23 cellular contexts compared by ENCODE assay signal in genomic region chr6:168557512-168557911, GRCh38.
DNase-seq lines count a peak whose midpoint lies in the region; ATAC-seq, FAIRE-seq and TF ChIP-seq lines count a peak whose summit lies in the region.
"Had no signal": no experiment of that assay in that cellular context is flagged by ENCODE, and none has a peak within 500 bp of the region (broad histone marks: within the 10 kb centered on the region; RNA-seq: fewer than 3 reads in every experiment).

No MANE protein-coding gene starts in this region.

- H3K4me3 ChIP-seq in HEK293 (ENCODE audit: low read depth, low read length) (no peak overlapping the region), K562 (no peak overlapping the region), uterus (no peak overlapping the region), heart left ventricle (no peak overlapping the region)
- H3K4me3 ChIP-seq: A549; BLaER1 treated with 17β-estradiol and CSF1 and Interleukin-3, amounts not matched to agents 10 nM and 100 nM; GM23338 had no signal

- no peak for ATAC-seq in K562
- ATAC-seq in heart left ventricle, result no peak
- no peak for ATAC-seq in HG03159 (IDR thresholded peaks at IDR 0.05; ENCODE audit: unreplicated experiment)
- ATAC-seq: A549, GM23338, HCT116 had no signal

- H2AFZ ChIP-seq in K562 (ENCODE audit: low read depth, low read length), result no peak overlapping the region
- H2AFZ ChIP-seq: GM23338 had no signal

- FAIRE-seq in K562 (lab: Jason Lieb, UNC), result peak; percentile 69
- FAIRE-seq: A549, G401.6, GM19239 had no signal

- peaks cover 2 to 25% of the 10 kb centered on the region in 2 experiments; a peak in 3 of 5 replicates for H3K27me3 ChIP-seq in K562 (ENCODE audit: control insufficient read depth in 2 of 2, insufficient read depth in 2 of 2, low read length in 2 of 2)
- H3K27me3 ChIP-seq in uterus, result no peaks in the 10 kb centered on the region
- H3K27me3 ChIP-seq in heart left ventricle, result no peaks in the 10 kb centered on the region
- H3K27me3 ChIP-seq: BE2C; BLaER1 treated with 17β-estradiol and CSF1 and Interleukin-3, amounts not matched to agents 10 nM and 100 nM had no signal

- TF ChIP-seq POLR2A in K562 (conservative IDR thresholded peaks at IDR 0.05) (no peak), uterus (IDR thresholded peaks at IDR 0.05) (no peak), heart left ventricle (IDR thresholded peaks at IDR 0.05) (no peak)

- DNase-seq in RKO (ENCODE audit: low spot score) (peak; percentile 13), K562 (ENCODE audit: extremely low read depth in 1 of 4, low spot score in 3 of 4) (no peak), uterus (no peak), heart left ventricle (no peak), COLO668 (lab: John Stamatoyannopoulos, UW; ENCODE audit: unreplicated experiment) (no peak)
- DNase-seq: 8988T; ACHN; AML-193; BE2C; Caco-2; CD4-positive, alpha-beta memory T cell; DMS153; DND-41; H9; HFFc6 had no signal

- H3K79me2 ChIP-seq in K562 (ENCODE audit: control insufficient read depth, insufficient read depth, low read length), result no peaks in the 10 kb centered on the region

- WGBS in K562 (ENCODE audit: insufficient coverage, low coverage, missing lambda C conversion rate), result 8% methylated on average over 8 of the region's 8 CpGs
- WGBS in heart left ventricle, 4 donors, result 91 to 93% (median 92%) methylated on average over 8 of the region's 8 CpGs

- no peak for TF ChIP-seq EP300 in K562 (IDR thresholded peaks at IDR 0.05; ENCODE audit: low read length)

- intact Hi-C loops in K562 (cut with micrococcal nuclease) (no loop called here), uterus (cut with DNase I; ENCODE audit: low total_unique reads) (no loop called here), heart left ventricle (cut with DNase I) (no loop called here)

- H3K9me1 ChIP-seq in K562 (ENCODE audit: control insufficient read depth, insufficient read depth, low read length), result no peaks in the 10 kb centered on the region

- no peak overlapping the region for H3K9ac ChIP-seq in K562 (ENCODE audit: insufficient read depth in 1 of 2, low read depth in 2 of 2, low read length in 2 of 2)
- H3K9ac ChIP-seq: BLaER1 treated with 17β-estradiol and CSF1 and Interleukin-3, amounts not matched to agents 10 nM and 100 nM had no signal

- in situ Hi-C loops in K562 (cut with MboI), result no loop called here

- TF ChIP-seq RAD21 in K562 (CRISPR knock-in tag; conservative IDR thresholded peaks at IDR 0.05 in 1 of 2, IDR thresholded peaks at IDR 0.05 in 1 of 2), result no peak

- TF ChIP-seq CTCF in HEK293 (tag by site-specific recombination; IDR thresholded peaks at IDR 0.05), result no peak
- TF ChIP-seq CTCF in K562 (IDR thresholded peaks at IDR 0.05 in 2 of 3, conservative IDR thresholded peaks at IDR 0.05 in 1 of 3; ENCODE audit: insufficient read depth in 2 of 3, low read depth in 1 of 3, low read length in 3 of 3), result no peak
- no peak for TF ChIP-seq CTCF in uterus (IDR thresholded peaks at IDR 0.05)
- no peak for TF ChIP-seq CTCF in heart left ventricle (IDR thresholded peaks at IDR 0.05)

- POLR2A ChIA-PET in HEK293 (lab: Yijun Ruan, JAX), result no interaction called here
- POLR2A ChIA-PET in K562 (lab: Yijun Ruan, JAX), result no interaction called here

- H3K27ac ChIP-seq in HEK293 (ENCODE audit: extremely low read depth, low read depth, low read length), result no peak overlapping the region
- H3K27ac ChIP-seq in K562 (ENCODE audit: extremely low read depth, low read depth, low read length), result no peak overlapping the region
- H3K27ac ChIP-seq in uterus, result peak overlapping the region; percentile 21 to 48
- no peak overlapping the region for H3K27ac ChIP-seq in heart left ventricle
- H3K27ac ChIP-seq: A549; BLaER1 treated with 17β-estradiol and CSF1 and Interleukin-3, amounts not matched to agents 10 nM and 100 nM had no signal

- no peak overlapping the region for H3K4me2 ChIP-seq in K562 (ENCODE audit: insufficient read depth, low read length)
- H3K4me2 ChIP-seq: A549; BLaER1 treated with 17β-estradiol and CSF1 and Interleukin-3, amounts not matched to agents 10 nM and 100 nM; GM23338 had no signal

- BruUV-seq in K562 (replicated peaks; lab: Mats Ljungman, UMichigan), result no TSS peak

- H3K4me1 ChIP-seq in HEK293 (ENCODE audit: control insufficient read depth, insufficient read depth, low read length) (no peaks in the 10 kb centered on the region), K562 (replicated peaks in 1 of 2; ENCODE audit: control insufficient read depth in 2 of 2, insufficient read depth in 2 of 2, low read length in 2 of 2) (no peaks in the 10 kb centered on the region), uterus (peaks cover 0 to 4% of the 10 kb centered on the region in 2 donors), heart left ventricle (peaks cover 0 to 11% (median 0%) of the 10 kb centered on the region in 12 donors)
- H3K4me1 ChIP-seq: A549; BE2C; BLaER1 treated with 17β-estradiol and CSF1 and Interleukin-3, amounts not matched to agents 10 nM and 100 nM had no signal

- CTCF ChIA-PET in HEK293 (lab: Yijun Ruan, JAX), result interaction anchor here (0.6 kb wide), 2 partner anchors 328 to 590 kb away, joined by 3 to 4 read pairs; no protein-coding TSS in a partner anchor
- CTCF ChIA-PET in K562 (lab: Yijun Ruan, JAX; ENCODE audit: low intra/inter-chr PET ratio), result no interaction called here

- H4K20me1 ChIP-seq in K562 (replicated peaks; ENCODE audit: control insufficient read depth, insufficient read depth, low read length), result no peaks in the 10 kb centered on the region
- H4K20me1 ChIP-seq: BLaER1 treated with 17β-estradiol and CSF1 and Interleukin-3, amounts not matched to agents 10 nM and 100 nM had no signal

- H3K36me3 ChIP-seq in HEK293 (ENCODE audit: control insufficient read depth in 2 of 2, insufficient read depth in 1 of 2, low read length in 2 of 2) (no peaks in the 10 kb centered on the region), K562 (ENCODE audit: control insufficient read depth, insufficient read depth, low read length) (no peaks in the 10 kb centered on the region), uterus (no peaks in the 10 kb centered on the region), heart left ventricle (peaks cover 0 to 3% (median 0%) of the 10 kb centered on the region in 9 donors)
- H3K36me3 ChIP-seq: BE2C; BLaER1 treated with 17β-estradiol and CSF1 and Interleukin-3, amounts not matched to agents 10 nM and 100 nM had no signal

- H3K9me3 ChIP-seq in HEK293 (ENCODE audit: control insufficient read depth, insufficient read depth, low read depth, low read length) (no peaks in the 10 kb centered on the region), K562 (replicated peaks; ENCODE audit: control insufficient read depth, insufficient read depth, low read depth, low read length) (0 out of 2 replicates have a peak, but pooled peaks cover 2% of the 10 kb centered on the region), uterus (no peaks in the 10 kb centered on the region), heart left ventricle (no peaks in the 10 kb centered on the region)
- H3K9me3 ChIP-seq: A549; BE2C; BLaER1 treated with 17β-estradiol and CSF1 and Interleukin-3, amounts not matched to agents 10 nM and 100 nM; Caco-2 had no signal

TF ChIP-seq in HEK293, 187 proteins besides CTCF, POLR2A, EP300 and RAD21 (continues in another document):
- TF ChIP-seq ZNF184 (tag by site-specific recombination; IDR thresholded peaks at IDR 0.05) (0 out of 2 replicates have a peak, but pooled peaks have one; percentile 22), ZNF623 (tag by site-specific recombination; IDR thresholded peaks at IDR 0.05) (no peak), SCRT2 (tag by site-specific recombination; IDR thresholded peaks at IDR 0.05) (peak; percentile 83), ZNF426 (tag by site-specific recombination; IDR thresholded peaks at IDR 0.05) (no peak), ZNF629 (tag by site-specific recombination; IDR thresholded peaks at IDR 0.05) (peak; percentile 48; the same call in 1 of the 2 replicates), BCL11A (tag by site-specific recombination; IDR thresholded peaks at IDR 0.05; ENCODE audit: low read depth) (no peak), KLF1 (tag by site-specific recombination; IDR thresholded peaks at IDR 0.05) (no peak)
- TF ChIP-seq, protein P1, sequence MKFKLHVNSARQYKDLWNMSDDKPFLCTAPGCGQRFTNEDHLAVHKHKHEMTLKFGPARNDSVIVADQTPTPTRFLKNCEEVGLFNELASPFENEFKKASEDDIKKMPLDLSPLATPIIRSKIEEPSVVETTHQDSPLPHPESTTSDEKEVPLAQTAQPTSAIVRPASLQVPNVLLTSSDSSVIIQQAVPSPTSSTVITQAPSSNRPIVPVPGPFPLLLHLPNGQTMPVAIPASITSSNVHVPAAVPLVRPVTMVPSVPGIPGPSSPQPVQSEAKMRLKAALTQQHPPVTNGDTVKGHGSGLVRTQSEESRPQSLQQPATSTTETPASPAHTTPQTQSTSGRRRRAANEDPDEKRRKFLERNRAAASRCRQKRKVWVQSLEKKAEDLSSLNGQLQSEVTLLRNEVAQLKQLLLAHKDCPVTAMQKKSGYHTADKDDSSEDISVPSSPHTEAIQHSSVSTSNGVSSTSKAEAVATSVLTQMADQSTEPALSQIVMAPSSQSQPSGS (tag by site-specific recombination; IDR thresholded peaks at IDR 0.05; ENCODE audit: low read depth), result peak; percentile 25; the same call in 1 of the 2 replicates

TF ChIP-seq in K562, 482 proteins besides CTCF, POLR2A, EP300 and RAD21 (continues in another document):
- TF ChIP-seq JUNB (CRISPR knock-in tag; conservative IDR thresholded peaks at IDR 0.05) (peak; percentile 53; the same call in 1 of the 2 replicates), BRF1 (IDR thresholded peaks at IDR 0.05; ENCODE audit: borderline replicate concordance, extremely low read depth, insufficient read length) (no peak), RBM34 (IDR thresholded peaks at IDR 0.05; ENCODE audit: borderline replicate concordance, insufficient read depth, low read length) (no peak), MTA3 (IDR thresholded peaks at IDR 0.05; ENCODE audit: borderline replicate concordance) (no peak)
- TF ChIP-seq, protein P2, sequence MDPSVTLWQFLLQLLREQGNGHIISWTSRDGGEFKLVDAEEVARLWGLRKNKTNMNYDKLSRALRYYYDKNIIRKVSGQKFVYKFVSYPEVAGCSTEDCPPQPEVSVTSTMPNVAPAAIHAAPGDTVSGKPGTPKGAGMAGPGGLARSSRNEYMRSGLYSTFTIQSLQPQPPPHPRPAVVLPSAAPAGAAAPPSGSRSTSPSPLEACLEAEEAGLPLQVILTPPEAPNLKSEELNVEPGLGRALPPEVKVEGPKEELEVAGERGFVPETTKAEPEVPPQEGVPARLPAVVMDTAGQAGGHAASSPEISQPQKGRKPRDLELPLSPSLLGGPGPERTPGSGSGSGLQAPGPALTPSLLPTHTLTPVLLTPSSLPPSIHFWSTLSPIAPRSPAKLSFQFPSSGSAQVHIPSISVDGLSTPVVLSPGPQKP (CRISPR knock-in tag; IDR thresholded peaks at IDR 0.05), result no peak

Comparison
In these comparisons a context has a peak if more than half of its experiments do, and no peak if none do; other contexts are left out.
1. H3K27ac ChIP-seq: peak in uterus (2 of 2); none in HEK293 (single experiment), K562 (single experiment) and heart left ventricle (0 of 12).